In genomic region chr14:73613419-73613963, GRCh38 we compare ENCODE assay signal across 9 cellular contexts. TPM values are rescaled to one million over a fixed set of nuclear protein-coding genes. Genes with fewer than 3 reads are reported as not detected.
DNase-seq lines count a peak whose midpoint lies in the region; ATAC-seq and TF ChIP-seq lines count a peak whose summit lies in the region.
"Had no signal": no experiment of that assay in that cellular context is flagged by ENCODE, and none has a peak within 500 bp of the region (broad histone marks: within the 10 kb centered on the region; RNA-seq: fewer than 3 reads in every experiment).

No MANE protein-coding gene starts in this region.

- TF ChIP-seq CTCF in RWPE2 (IDR thresholded peaks at IDR 0.05; ENCODE audit: poor library complexity, severe bottlenecking) (no peak), endothelial cell (IDR thresholded peaks at IDR 0.05; ENCODE audit: unreplicated experiment) (no peak), progenitor cell of endocrine pancreas (IDR thresholded peaks at IDR 0.05; ENCODE audit: unreplicated experiment) (no peak)

- peaks cover 0 to 2% of the 10 kb centered on the region in 2 donors for H3K27me3 Mint-ChIP-seq in CD8-positive, alpha-beta memory T cell
- peaks cover 1% of the 10 kb centered on the region for H3K27me3 Mint-ChIP-seq in endothelial cell (ENCODE audit: unreplicated experiment)
- H3K27me3 Mint-ChIP-seq in progenitor cell of endocrine pancreas: peaks cover 3% of the 10 kb centered on the region

- H3K9me3 Mint-ChIP-seq in CD8-positive, alpha-beta memory T cell: no peaks in the 10 kb centered on the region
- no peaks in the 10 kb centered on the region for H3K9me3 Mint-ChIP-seq in endothelial cell (ENCODE audit: unreplicated experiment)
- H3K9me3 Mint-ChIP-seq in progenitor cell of endocrine pancreas (ENCODE audit: low read depth): no peaks in the 10 kb centered on the region

- ATAC-seq in RWPE2 (ENCODE audit: low read depth) (no peak; the same call in 2 of the 3 replicates), HG03521 (IDR thresholded peaks at IDR 0.05; ENCODE audit: unreplicated experiment) (no peak), HG02610 (IDR thresholded peaks at IDR 0.05; ENCODE audit: unreplicated experiment) (no peak)

- no peaks in the 10 kb centered on the region for H3K27me3 ChIP-seq in CD8-positive, alpha-beta memory T cell (ENCODE audit: insufficient read depth, low read length, poor library complexity, severe bottlenecking)
- no peaks in the 10 kb centered on the region for H3K27me3 ChIP-seq in RWPE2 (ENCODE audit: insufficient read depth, poor library complexity, severe bottlenecking)

- H3K4me1 Mint-ChIP-seq in CD8-positive, alpha-beta memory T cell: peaks cover 0 to 3% (median 0%) of the 10 kb centered on the region in 3 donors
- no peaks in the 10 kb centered on the region for H3K4me1 Mint-ChIP-seq in endothelial cell (ENCODE audit: unreplicated experiment)
- H3K4me1 Mint-ChIP-seq in progenitor cell of endocrine pancreas (ENCODE audit: low read depth): peaks cover 6% of the 10 kb centered on the region

- peak overlapping the region in 4 of 8 donors; percentile 79 to 91 (median 85) for H3K27ac Mint-ChIP-seq in CD8-positive, alpha-beta memory T cell
- no peak overlapping the region for H3K27ac Mint-ChIP-seq in endothelial cell (ENCODE audit: unreplicated experiment)
- no peak overlapping the region for H3K27ac Mint-ChIP-seq in progenitor cell of endocrine pancreas

- H3K4me3 ChIP-seq in CD8-positive, alpha-beta memory T cell (ENCODE audit: low read length): peak overlapping the region; percentile 75
- H3K4me3 ChIP-seq in RWPE2 (ENCODE audit: severe bottlenecking): peak overlapping the region; percentile 60

- no peaks in the 10 kb centered on the region for H3K36me3 ChIP-seq in CD8-positive, alpha-beta memory T cell (ENCODE audit: insufficient read depth, low read length)
- no peaks in the 10 kb centered on the region for H3K36me3 ChIP-seq in RWPE2 (ENCODE audit: low read depth)

- H3K27ac ChIP-seq in CD8-positive, alpha-beta memory T cell (ENCODE audit: low read depth, low read length): no peak overlapping the region
- no peak overlapping the region for H3K27ac ChIP-seq in RWPE2 (ENCODE audit: poor library complexity, severe bottlenecking)

- H3K4me1 ChIP-seq in CD8-positive, alpha-beta memory T cell (ENCODE audit: insufficient read depth, low read length): peaks cover 8% of the 10 kb centered on the region
- H3K4me1 ChIP-seq in RWPE2 (ENCODE audit: insufficient read depth, poor library complexity, severe bottlenecking): no peaks in the 10 kb centered on the region

- peak overlapping the region; percentile 84 to 95 (median 90) for H3K4me3 Mint-ChIP-seq in CD8-positive, alpha-beta memory T cell
- peak overlapping the region; percentile 91 for H3K4me3 Mint-ChIP-seq in endothelial cell (ENCODE audit: unreplicated experiment)
- peak overlapping the region; percentile 82 for H3K4me3 Mint-ChIP-seq in progenitor cell of endocrine pancreas (ENCODE audit: low read depth)

- CTCF ChIA-PET in CD8-positive, alpha-beta memory T cell (lab: Charles Lee): interaction anchor here (1.2 to 1.7 kb wide), 8 partner anchors 12 to 105 kb away, joined by 3 to 16 read pairs (median 6); partner anchors contain the start of genes ACOT2 and ACOT4

- POLR2A ChIA-PET in CD8-positive, alpha-beta memory T cell (lab: Charles Lee): interaction anchor here (0.9 to 2.1 kb wide), 10 partner anchors 22 to 173 kb away, joined by 4 to 46 read pairs (median 7); partner anchors contain the start of genes ACOT2, ACOT4 and RIOX1

- no peaks in the 10 kb centered on the region for H3K9me3 ChIP-seq in CD8-positive, alpha-beta memory T cell (ENCODE audit: low read length)
- H3K9me3 ChIP-seq in RWPE2 (ENCODE audit: severe bottlenecking): no peaks in the 10 kb centered on the region

- no peak for DNase-seq in CD8-positive, alpha-beta memory T cell
- DNase-seq in RWPE2 (ENCODE audit: low spot score): no peak
- no peak for DNase-seq in endothelial cell (ENCODE audit: low spot score)
- DNase-seq in progenitor cell of endocrine pancreas (ENCODE audit: low spot score, unreplicated experiment): no peak
- no peak for DNase-seq in activated CD4-positive, CD25-positive, alpha-beta regulatory T cell treated with anti-CD3 and anti-CD28 coated beads, Interleukin-2, amount 50 U/mL, for 72 hours
- DNase-seq in stimulated activated CD4-positive, alpha-beta T cell treated with anti-CD3 and anti-CD28 coated beads, Interleukin-15, amount 100 ng/mL, for 24 hours: no peak
- DNase-seq: kidney glomerular epithelial cell had no signal

- peaks cover 0 to under 1% (median 0%) of the 10 kb centered on the region in 3 donors for H3K36me3 Mint-ChIP-seq in CD8-positive, alpha-beta memory T cell
- H3K36me3 Mint-ChIP-seq in endothelial cell (ENCODE audit: low read depth, unreplicated experiment) (no peaks in the 10 kb centered on the region), progenitor cell of endocrine pancreas (ENCODE audit: insufficient read depth) (no peaks in the 10 kb centered on the region)

RNA-seq across cellular contexts. Expression of gene ACOT6, which starts 1.2 kb away (rescaled TPM):
- total RNA-seq in CD8-positive, alpha-beta memory T cell: not detected
- not detected for polyA plus RNA-seq in CD8-positive, alpha-beta memory T cell
- total RNA-seq in endothelial cell (ENCODE audit: unreplicated experiment) (not detected), progenitor cell of endocrine pancreas (not detected in 2 replicates)

RNA-seq across cellular contexts. Expression of gene ACOT4, which starts 21.8 kb away (rescaled TPM):
- total RNA-seq in CD8-positive, alpha-beta memory T cell: 1 to 10 TPM; 4.0 to 5.0 TPM
- polyA plus RNA-seq in CD8-positive, alpha-beta memory T cell: 5.0 TPM
- total RNA-seq in endothelial cell (ENCODE audit: unreplicated experiment) (0.44 TPM), progenitor cell of endocrine pancreas (1.3 and 1.5 TPM in 2 replicates)

RNA-seq across cellular contexts. Expression of gene DNAL1, which starts 31.3 kb away (rescaled TPM):
- total RNA-seq in CD8-positive, alpha-beta memory T cell: 10 to 100 TPM in 1 of 2 experiments, 1 to 10 TPM in 1; 8.1 to 10.9 TPM
- 5.8 TPM for polyA plus RNA-seq in CD8-positive, alpha-beta memory T cell
- 13.1 TPM for total RNA-seq in endothelial cell (ENCODE audit: unreplicated experiment)
- total RNA-seq in progenitor cell of endocrine pancreas: 27.7 and 29.9 TPM in 2 replicates

RNA-seq across cellular contexts. Expression of gene ACOT2, which starts 44.5 kb away (rescaled TPM):
- total RNA-seq in CD8-positive, alpha-beta memory T cell: 10 to 100 TPM; 16.2 to 16.4 TPM
- polyA plus RNA-seq in CD8-positive, alpha-beta memory T cell: 22.4 TPM
- total RNA-seq in endothelial cell (ENCODE audit: unreplicated experiment) (11.8 TPM), progenitor cell of endocrine pancreas (13.5 and 14.5 TPM in 2 replicates)

RNA-seq across cellular contexts. Expression of gene HEATR4, which starts 54.7 kb away (rescaled TPM):
- not detected for total RNA-seq in CD8-positive, alpha-beta memory T cell
- polyA plus RNA-seq in CD8-positive, alpha-beta memory T cell: 1.0 TPM
- total RNA-seq in endothelial cell (ENCODE audit: unreplicated experiment) (0.41 TPM), progenitor cell of endocrine pancreas (0.50 and 0.51 TPM in 2 replicates)
